In genomic region chr1:212315907-212316306, GRCh38 we compare ENCODE assay signal across 9 cellular contexts. TPM values are rescaled to one million over a fixed set of nuclear protein-coding genes. Genes with fewer than 3 reads are reported as not detected.
DNase-seq lines count a peak whose midpoint lies in the region; ATAC-seq, FAIRE-seq and TF ChIP-seq lines count a peak whose summit lies in the region.
"Had no signal": no experiment of that assay in that cellular context is flagged by ENCODE, and none has a peak within 500 bp of the region (broad histone marks: within the 10 kb centered on the region; RNA-seq: fewer than 3 reads in every experiment).

No MANE protein-coding gene starts in this region.

- H3K4me1 ChIP-seq in kidney (ENCODE audit: control insufficient read depth in 1 of 2, insufficient read depth in 1 of 2, low read depth in 1 of 2, low read length in 2 of 2) = peaks cover 0 to 2% of the 10 kb centered on the region in 2 donors

- no peak overlapping the region for H3K4me3 ChIP-seq in kidney (ENCODE audit: low read length in 2 of 2)

- peak; percentile 26 for TF ChIP-seq CTCF in kidney (IDR thresholded peaks at IDR 0.05; ENCODE audit: borderline replicate concordance, extremely low read depth, insufficient read depth)

- no peaks in the 10 kb centered on the region for H3K9me3 Mint-ChIP-seq in activated CD8-positive, alpha-beta T cell treated with anti-CD3 and anti-CD28 coated beads, Interleukin-2, amount 10 ng/mL, durations not matched to agents 7 days and 5 days (ENCODE audit: insufficient read depth)

- intact Hi-C loops in kidney (cut with DNase I) = no loop called here

- no peaks in the 10 kb centered on the region for H3K27me3 Mint-ChIP-seq in activated CD8-positive, alpha-beta T cell treated with anti-CD3 and anti-CD28 coated beads, Interleukin-2, amount 10 ng/mL, durations not matched to agents 7 days and 5 days (ENCODE audit: low read depth)

- H3K9ac ChIP-seq in kidney (ENCODE audit: low read length in 2 of 2) = no peak overlapping the region

- FAIRE-seq in kidney (lab: Jason Lieb, UNC) = no peak

- DNase-seq in DMS153 treated with DMSO at 0.1 percent for 48 hours (lab: John Stamatoyannopoulos, UW; ENCODE audit: unreplicated experiment) (peak; percentile 4), kidney (no peak), HPDE6-E6E7 (ENCODE audit: extremely low spot score) (no peak)
- DNase-seq in activated CD8-positive, alpha-beta T cell treated with anti-CD3 and anti-CD28 coated beads, Interleukin-2, amount 10 ng/mL, durations not matched to agents 7 days and 5 days = peak; percentile 33
- no peak for DNase-seq in NK-92 treated with Interleukin-12 subunit alpha and Interleukin-12 subunit beta, amount 100 ng/mL, for 24 hours (lab: John Stamatoyannopoulos, UW)

- H3K36me3 ChIP-seq in kidney (ENCODE audit: control insufficient read depth in 1 of 2, insufficient read depth in 2 of 2, low read length in 2 of 2) = no peaks in the 10 kb centered on the region

- POLR2A ChIA-PET in activated CD8-positive, alpha-beta T cell treated with anti-CD3 and anti-CD28 coated beads, Interleukin-2, amount 10 ng/mL, durations not matched to agents 7 days and 5 days (lab: Charles Lee) = interaction anchor here (0.5 kb wide), 1 partner anchor 30 kb away, joined by 3 read pairs; no protein-coding TSS in a partner anchor

- peaks cover 19% of the 10 kb centered on the region for H3K36me3 Mint-ChIP-seq in activated CD8-positive, alpha-beta T cell treated with anti-CD3 and anti-CD28 coated beads, Interleukin-2, amount 10 ng/mL, durations not matched to agents 7 days and 5 days (ENCODE audit: low read depth)

- H3K9me3 ChIP-seq in kidney (ENCODE audit: control insufficient read depth in 1 of 2, low read length in 2 of 2) = no peaks in the 10 kb centered on the region

- no peak overlapping the region for H3K4me3 Mint-ChIP-seq in activated CD8-positive, alpha-beta T cell treated with anti-CD3 and anti-CD28 coated beads, Interleukin-2, amount 10 ng/mL, durations not matched to agents 7 days and 5 days

- H3K27ac Mint-ChIP-seq in activated CD8-positive, alpha-beta T cell treated with anti-CD3 and anti-CD28 coated beads, Interleukin-2, amount 10 ng/mL, durations not matched to agents 7 days and 5 days = peak overlapping the region; percentile 28

- peak; percentile 77 for ATAC-seq in HG03175 (IDR thresholded peaks at IDR 0.05; ENCODE audit: unreplicated experiment)
- ATAC-seq in activated CD8-positive, alpha-beta T cell treated with anti-CD3 and anti-CD28 coated beads, Interleukin-2, amount 10 ng/mL, durations not matched to agents 7 days and 5 days = no peak
- ATAC-seq in GM21528 (IDR thresholded peaks at IDR 0.05; ENCODE audit: low FRiP score, unreplicated experiment) = no peak
- no peak for ATAC-seq in GM19463 (IDR thresholded peaks at IDR 0.05; ENCODE audit: unreplicated experiment)

- no peak overlapping the region for H3K27ac ChIP-seq in kidney (ENCODE audit: low read depth in 2 of 2, low read length in 2 of 2)
- H3K27ac ChIP-seq: epithelial cell of prostate had no signal

- CTCF ChIA-PET in activated CD8-positive, alpha-beta T cell treated with anti-CD3 and anti-CD28 coated beads, Interleukin-2, amount 10 ng/mL, durations not matched to agents 7 days and 5 days (lab: Charles Lee) = interaction anchor here (0.6 to 1.0 kb wide), 6 partner anchors 11 to 246 kb away, joined by 3 to 7 read pairs (median 4); no protein-coding TSS in a partner anchor

- peaks cover 7% of the 10 kb centered on the region for H3K4me1 Mint-ChIP-seq in activated CD8-positive, alpha-beta T cell treated with anti-CD3 and anti-CD28 coated beads, Interleukin-2, amount 10 ng/mL, durations not matched to agents 7 days and 5 days (ENCODE audit: low read depth)

RNA-seq across cellular contexts. Expression of gene PPP2R5A, which starts 30.7 kb away (rescaled TPM):
- total RNA-seq in activated CD8-positive, alpha-beta T cell treated with anti-CD3 and anti-CD28 coated beads, Interleukin-2, amount 10 ng/mL, durations not matched to agents 7 days and 5 days = 10 to 100 TPM; 66.7 to 72.3 TPM
- 67.3 TPM for total RNA-seq in kidney
- polyA plus RNA-seq in kidney (ENCODE audit: insufficient read depth, low read depth, low replicate concordance) = 36.6 TPM

Comparison
In these comparisons a context has a peak if more than half of its experiments do, and no peak if none do; other contexts are left out.
1. DNase-seq: peak in DMS153 treated with DMSO at 0.1 percent for 48 hours (single experiment) and activated CD8-positive, alpha-beta T cell treated with anti-CD3 and anti-CD28 coated beads, Interleukin-2, amount 10 ng/mL, durations not matched to agents 7 days and 5 days (single experiment); none in kidney (single experiment), HPDE6-E6E7 (single experiment) and NK-92 treated with Interleukin-12 subunit alpha and Interleukin-12 subunit beta, amount 100 ng/mL, for 24 hours (single experiment).